16 cellular contexts compared by ENCODE assay signal in the genomic region with DNA sequence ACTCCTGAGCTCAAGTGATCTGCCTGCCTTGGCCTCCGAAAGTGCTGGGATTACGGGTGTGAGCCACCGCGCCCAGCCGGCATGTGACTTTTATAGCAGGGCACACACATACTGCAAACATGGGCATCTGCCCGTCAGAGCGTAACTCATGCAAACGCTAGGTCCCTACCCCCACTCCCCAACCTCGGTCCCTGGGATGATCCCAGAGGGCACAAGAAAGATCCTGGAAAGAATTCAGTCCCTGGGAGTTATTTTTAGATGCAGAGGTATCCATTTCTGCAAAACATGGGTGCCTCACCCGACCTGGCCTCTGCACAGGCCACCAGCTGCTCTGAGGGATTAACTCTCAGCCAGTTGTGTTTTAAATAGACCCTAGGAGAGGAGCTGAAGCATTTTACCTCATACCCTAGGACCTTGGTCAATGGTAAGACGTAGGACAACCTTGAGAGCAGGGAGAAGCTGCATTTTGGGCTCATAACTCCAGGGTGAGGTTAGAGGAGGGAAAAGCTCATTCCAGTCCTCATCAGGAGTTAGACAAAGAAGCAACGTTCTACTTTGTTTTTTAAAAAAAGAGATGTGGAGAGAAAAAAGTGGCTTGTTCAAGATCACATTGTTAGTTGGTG. TPM values are rescaled to one million over a fixed set of nuclear protein-coding genes. Genes with fewer than 3 reads are reported as not detected.
"Had no signal": no experiment of that assay in that cellular context is flagged by ENCODE, and none has a peak within 500 bp of the region (broad histone marks: within the 10 kb centered on the region; RNA-seq: fewer than 3 reads in every experiment).

No MANE protein-coding gene starts in this region.

- H3K36me3 Mint-ChIP-seq: activated CD4-positive, alpha-beta memory T cell treated with anti-CD3 and anti-CD28 coated beads for 36 hours; activated CD8-positive, alpha-beta memory T cell treated with anti-CD3 and anti-CD28 coated beads, Interleukin-2, amount 10 ng/mL, durations not matched to agents 7 days and 5 days; activated naive CD4-positive, alpha-beta T cell treated with anti-CD3 and anti-CD28 coated beads, Interleukin-2, amount 10 ng/mL, durations not matched to agents 7 days and 5 days had no signal

- ATAC-seq: activated CD4-positive, alpha-beta T cell treated with anti-CD3 and anti-CD28 coated beads for 36 hours; activated CD8-positive, alpha-beta memory T cell treated with anti-CD3 and anti-CD28 coated beads, Interleukin-2, amount 10 ng/mL, durations not matched to agents 7 days and 5 days; left lung; pancreas; stimulated activated naive B cell treated with anti-CD40 and anti-IgM and Interleukin-4, amounts not matched to agents 10 μg/mL and 1 μg/mL and 100 μg/mL, for 72 hours; T-helper 17 cell had no signal

- H3K4me3 Mint-ChIP-seq: activated CD4-positive, alpha-beta memory T cell treated with anti-CD3 and anti-CD28 coated beads for 36 hours; activated CD4-positive, alpha-beta T cell treated with anti-CD3 and anti-CD28 coated beads for 36 hours; activated CD8-positive, alpha-beta memory T cell treated with anti-CD3 and anti-CD28 coated beads, Interleukin-2, amount 10 ng/mL, durations not matched to agents 7 days and 5 days; activated naive CD4-positive, alpha-beta T cell treated with anti-CD3 and anti-CD28 coated beads, Interleukin-2, amount 10 ng/mL, durations not matched to agents 7 days and 5 days; memory B cell; neural crest cell; stimulated activated naive B cell treated with anti-CD40 and anti-IgM and Interleukin-4, amounts not matched to agents 10 μg/mL and 1 μg/mL and 100 μg/mL, for 72 hours; T-helper 17 cell had no signal

- H3K9me3 Mint-ChIP-seq: activated CD4-positive, alpha-beta memory T cell treated with anti-CD3 and anti-CD28 coated beads for 36 hours; activated naive CD4-positive, alpha-beta T cell treated with anti-CD3 and anti-CD28 coated beads, Interleukin-2, amount 10 ng/mL, durations not matched to agents 7 days and 5 days; activated T-helper 2 cell treated with anti-CD3 and anti-CD28 coated beads, Interferon-gamma antibody, Interleukin-2, Interleukin-4, amounts not matched to agents 10 μg/mL and 5 μg/mL and 100 μg/mL, durations not matched to agents 14 hours and 24 hours and 36 hours; memory B cell; neural crest cell; stimulated activated naive B cell treated with anti-CD40 and anti-IgM and Interleukin-4, amounts not matched to agents 10 μg/mL and 1 μg/mL and 100 μg/mL, for 72 hours had no signal

- H3K27ac Mint-ChIP-seq: activated CD4-positive, alpha-beta memory T cell treated with anti-CD3 and anti-CD28 coated beads for 36 hours; activated CD4-positive, alpha-beta T cell treated with anti-CD3 and anti-CD28 coated beads for 36 hours; activated CD8-positive, alpha-beta memory T cell treated with anti-CD3 and anti-CD28 coated beads, Interleukin-2, amount 10 ng/mL, durations not matched to agents 7 days and 5 days; activated naive CD4-positive, alpha-beta T cell treated with anti-CD3 and anti-CD28 coated beads, Interleukin-2, amount 10 ng/mL, durations not matched to agents 7 days and 5 days; activated T-helper 2 cell treated with anti-CD3 and anti-CD28 coated beads, Interferon-gamma antibody, Interleukin-2, Interleukin-4, amounts not matched to agents 10 μg/mL and 5 μg/mL and 100 μg/mL, durations not matched to agents 14 hours and 24 hours and 36 hours; memory B cell; stimulated activated naive B cell treated with anti-CD40 and anti-IgM and Interleukin-4, amounts not matched to agents 10 μg/mL and 1 μg/mL and 100 μg/mL, for 72 hours; T-helper 17 cell had no signal

- H3K4me1 Mint-ChIP-seq: activated CD4-positive, alpha-beta T cell treated with anti-CD3 and anti-CD28 coated beads for 36 hours; activated CD8-positive, alpha-beta memory T cell treated with anti-CD3 and anti-CD28 coated beads, Interleukin-2, amount 10 ng/mL, durations not matched to agents 7 days and 5 days; activated naive CD4-positive, alpha-beta T cell treated with anti-CD3 and anti-CD28 coated beads, Interleukin-2, amount 10 ng/mL, durations not matched to agents 7 days and 5 days; memory B cell; neural crest cell; stimulated activated naive B cell treated with anti-CD40 and anti-IgM and Interleukin-4, amounts not matched to agents 10 μg/mL and 1 μg/mL and 100 μg/mL, for 72 hours; T-helper 17 cell had no signal

- DNase-seq: activated CD4-positive, alpha-beta memory T cell treated with anti-CD3 and anti-CD28 coated beads for 36 hours; activated CD4-positive, alpha-beta T cell treated with anti-CD3 and anti-CD28 coated beads for 36 hours; activated CD8-positive, alpha-beta memory T cell treated with anti-CD3 and anti-CD28 coated beads, Interleukin-2, amount 10 ng/mL, durations not matched to agents 7 days and 5 days; activated naive CD4-positive, alpha-beta T cell treated with anti-CD3 and anti-CD28 coated beads, Interleukin-2, amount 10 ng/mL, durations not matched to agents 7 days and 5 days; activated T-cell treated with anti-CD3 and anti-CD28 coated beads, Interleukin-2, amount 50 U/mL, for 1 hour; islet precursor cell; pancreas; stimulated activated CD4-positive, alpha-beta T cell treated with anti-CD3 and anti-CD28 coated beads, Interleukin-15, amount 100 ng/mL, for 24 hours; stimulated activated CD4-positive, alpha-beta T cell treated with anti-CD3 and anti-CD28 coated beads, Interleukin-4, amount 100 ng/mL, for 1 hour; stimulated activated naive B cell treated with anti-CD40 and anti-IgM and Interleukin-4, amounts not matched to agents 10 μg/mL and 1 μg/mL and 100 μg/mL, for 72 hours; T-helper 17 cell; thyroid gland had no signal

- H3K27me3 Mint-ChIP-seq: activated CD4-positive, alpha-beta T cell treated with anti-CD3 and anti-CD28 coated beads for 36 hours; memory B cell; stimulated activated naive B cell treated with anti-CD40 and anti-IgM and Interleukin-4, amounts not matched to agents 10 μg/mL and 1 μg/mL and 100 μg/mL, for 72 hours; T-helper 17 cell had no signal

RNA-seq across cellular contexts. Expression of a gene that starts 47.9 kb away (rescaled TPM):
- total RNA-seq: activated CD4-positive, alpha-beta memory T cell treated with anti-CD3 and anti-CD28 coated beads for 36 hours; activated CD4-positive, alpha-beta T cell treated with anti-CD3 and anti-CD28 coated beads for 36 hours; activated CD8-positive, alpha-beta memory T cell treated with anti-CD3 and anti-CD28 coated beads, Interleukin-2, amount 10 ng/mL, durations not matched to agents 7 days and 5 days; activated T-helper 2 cell treated with anti-CD3 and anti-CD28 coated beads, Interferon-gamma antibody, Interleukin-2, Interleukin-4, amounts not matched to agents 10 μg/mL and 5 μg/mL and 100 μg/mL, durations not matched to agents 14 hours and 24 hours and 36 hours had no signal
